8 cellular contexts compared by ENCODE assay signal in the genomic region with DNA sequence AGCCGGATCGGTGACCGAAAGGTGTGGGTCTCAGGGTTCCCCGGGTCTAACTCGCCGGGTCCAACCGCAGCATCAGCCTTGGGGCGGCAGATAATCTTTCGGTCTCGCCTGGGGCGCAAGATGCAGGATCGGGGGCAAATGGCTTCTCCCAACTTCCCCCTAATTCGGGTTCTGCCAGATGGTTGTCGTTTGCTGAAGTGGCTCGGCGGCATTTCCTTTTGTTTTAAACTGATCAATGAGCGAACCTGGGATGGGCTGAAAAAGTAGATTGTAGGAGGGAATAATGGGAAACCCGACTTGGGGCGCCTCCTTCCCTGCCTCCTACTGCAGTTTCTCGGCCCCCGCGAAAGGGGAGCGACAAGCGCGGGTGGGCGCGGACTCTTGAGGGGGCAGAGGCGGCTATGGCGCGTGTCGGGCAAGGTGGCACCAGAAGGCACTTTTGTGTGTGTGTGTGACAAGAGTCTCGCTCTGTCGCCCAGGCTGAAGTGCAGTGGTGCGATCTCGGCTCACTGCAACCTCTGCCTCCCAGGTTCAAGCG. TPM values are rescaled to one million over a fixed set of nuclear protein-coding genes. Genes with fewer than 3 reads are reported as not detected.
DNase-seq lines count a peak whose midpoint lies in the region; ATAC-seq and TF ChIP-seq lines count a peak whose summit lies in the region.

No MANE protein-coding gene starts in this region.

- no peaks in the 10 kb centered on the region for H3K9me3 Mint-ChIP-seq in activated CD4-positive, alpha-beta T cell treated with anti-CD3 and anti-CD28 coated beads, Interleukin-2, amount 10 ng/mL, durations not matched to agents 7 days and 5 days

- ATAC-seq in right lobe of liver (no peak), GM19023 (IDR thresholded peaks at IDR 0.05; ENCODE audit: unreplicated experiment) (no peak)

- H3K27ac Mint-ChIP-seq in activated CD4-positive, alpha-beta T cell treated with anti-CD3 and anti-CD28 coated beads, Interleukin-2, amount 10 ng/mL, durations not matched to agents 7 days and 5 days, result no peak overlapping the region

- peaks cover 0 to 45% (median 12%) of the 10 kb centered on the region in 4 donors for H3K4me1 ChIP-seq in right lobe of liver
- H3K4me1 ChIP-seq in thymus (ENCODE audit: control insufficient read depth, insufficient read depth, low read length), result peaks cover 3% of the 10 kb centered on the region

- H3K27me3 ChIP-seq in right lobe of liver, result peaks cover 0 to 26% of the 10 kb centered on the region in 2 donors
- H3K27me3 ChIP-seq in thymus (ENCODE audit: control insufficient read depth, insufficient read depth), result peaks cover 67% of the 10 kb centered on the region

- peaks cover 26% of the 10 kb centered on the region for H3K4me1 Mint-ChIP-seq in activated CD4-positive, alpha-beta T cell treated with anti-CD3 and anti-CD28 coated beads, Interleukin-2, amount 10 ng/mL, durations not matched to agents 7 days and 5 days

- no peak for TF ChIP-seq POLR2A in right lobe of liver (IDR thresholded peaks at IDR 0.05)

- H3K27ac ChIP-seq in right lobe of liver (peak overlapping the region in 1 of 3 donors; percentile 6), thymus (ENCODE audit: low read depth) (no peak overlapping the region)

- POLR2A ChIA-PET in activated CD4-positive, alpha-beta T cell treated with anti-CD3 and anti-CD28 coated beads, Interleukin-2, amount 10 ng/mL, durations not matched to agents 7 days and 5 days (lab: Charles Lee), result no interaction called here

- TF ChIP-seq CTCF in cardiac fibroblast (IDR thresholded peaks at IDR 0.05; ENCODE audit: low read depth, low read length) (no peak), right lobe of liver (IDR thresholded peaks at IDR 0.05) (no peak)

- WGBS in right lobe of liver (ENCODE audit: insufficient coverage, low coverage, low lambda C conversion rate, missing lambda C conversion rate), result 1% methylated on average over 21 of the region's 36 CpGs
- WGBS in thymus, result 7% methylated on average over 36 of the region's 36 CpGs

- intact Hi-C loops in right lobe of liver (cut with DNase I), result no loop called here

- no peak for DNase-seq in activated CD4-positive, alpha-beta T cell treated with anti-CD3 and anti-CD28 coated beads, Interleukin-2, amount 10 ng/mL, durations not matched to agents 7 days and 5 days
- no peak for DNase-seq in activated CD4-positive, alpha-beta T cell treated with anti-CD3 and anti-CD28 coated beads for 4 hours
- DNase-seq in cardiac fibroblast (ENCODE audit: low read depth in 2 of 2) (peak in 1 of 2 donors; percentile 36), right lobe of liver (no peak), SK-N-DZ (ENCODE audit: low spot score) (no peak), iPS-NIHi7 (ENCODE audit: extremely low spot score) (no peak)

- H3K4me3 Mint-ChIP-seq in activated CD4-positive, alpha-beta T cell treated with anti-CD3 and anti-CD28 coated beads, Interleukin-2, amount 10 ng/mL, durations not matched to agents 7 days and 5 days, result peak overlapping the region; percentile 30

- H3K36me3 ChIP-seq in right lobe of liver, result no peaks in the 10 kb centered on the region
- no peaks in the 10 kb centered on the region for H3K36me3 ChIP-seq in thymus (ENCODE audit: control insufficient read depth, insufficient read depth)

- H3K9me3 ChIP-seq in right lobe of liver, result no peaks in the 10 kb centered on the region
- H3K9me3 ChIP-seq in thymus (ENCODE audit: control insufficient read depth), result no peaks in the 10 kb centered on the region

- H3K36me3 Mint-ChIP-seq in activated CD4-positive, alpha-beta T cell treated with anti-CD3 and anti-CD28 coated beads, Interleukin-2, amount 10 ng/mL, durations not matched to agents 7 days and 5 days (ENCODE audit: low read depth), result peaks cover 3% of the 10 kb centered on the region

- CTCF ChIA-PET in activated CD4-positive, alpha-beta T cell treated with anti-CD3 and anti-CD28 coated beads, Interleukin-2, amount 10 ng/mL, durations not matched to agents 7 days and 5 days (lab: Charles Lee), result interaction anchor here (0.9 to 3.5 kb wide), 10 partner anchors 10 to 1026 kb away, joined by 3 to 23 read pairs (median 6); no protein-coding TSS in a partner anchor

- peaks cover 78% of the 10 kb centered on the region for H3K27me3 Mint-ChIP-seq in activated CD4-positive, alpha-beta T cell treated with anti-CD3 and anti-CD28 coated beads, Interleukin-2, amount 10 ng/mL, durations not matched to agents 7 days and 5 days

- H3K4me3 ChIP-seq in cardiac fibroblast (replicated peaks in 1 of 2; ENCODE audit: low read depth in 2 of 2, low read length in 2 of 2), result peak overlapping the region; percentile 82 to 92
- peak overlapping the region; percentile 16 to 60 (median 30) for H3K4me3 ChIP-seq in right lobe of liver
- H3K4me3 ChIP-seq in thymus (ENCODE audit: low read length), result peak overlapping the region; percentile 17

RNA-seq across cellular contexts. Expression of a gene that starts 3.1 kb away (rescaled TPM):
- total RNA-seq in activated CD4-positive, alpha-beta T cell treated with anti-CD3 and anti-CD28 coated beads, Interleukin-2, amount 10 ng/mL, durations not matched to agents 7 days and 5 days, result not detected
- 10 to 100 TPM in 5 of 6 experiments, 1 to 10 TPM in 1; 7.0 to 32.6 (median 13.6) TPM for total RNA-seq in right lobe of liver
- polyA plus RNA-seq in thymus, result 9.2 TPM
- 9.1 and 11.6 TPM in 2 replicates for polyA plus RNA-seq in SK-N-DZ (2014; cell fraction: cytosol; rRNA removed)
- polyA plus RNA-seq in SK-N-DZ (2014; cell fraction: nucleus; rRNA removed), result 13.5 and 17.6 TPM in 2 replicates

Comparison
In these comparisons a context has a peak if more than half of its experiments do, and no peak if none do; other contexts are left out.
1. H3K4me3 ChIP-seq: peak in every context shown above with its lines; median percentile 87 in cardiac fibroblast; 30 in right lobe of liver; 17 in thymus.
2. RNA of a gene that starts 3.1 kb away (total RNA-seq): 7.0 to 32.6 TPM in right lobe of liver; not detected in activated CD4-positive, alpha-beta T cell treated with anti-CD3 and anti-CD28 coated beads, Interleukin-2, amount 10 ng/mL, durations not matched to agents 7 days and 5 days; every median in the first group is over 4 times any median in the second.